Comparison of ENCODE assay signal across 19 cellular contexts in the genomic region with DNA sequence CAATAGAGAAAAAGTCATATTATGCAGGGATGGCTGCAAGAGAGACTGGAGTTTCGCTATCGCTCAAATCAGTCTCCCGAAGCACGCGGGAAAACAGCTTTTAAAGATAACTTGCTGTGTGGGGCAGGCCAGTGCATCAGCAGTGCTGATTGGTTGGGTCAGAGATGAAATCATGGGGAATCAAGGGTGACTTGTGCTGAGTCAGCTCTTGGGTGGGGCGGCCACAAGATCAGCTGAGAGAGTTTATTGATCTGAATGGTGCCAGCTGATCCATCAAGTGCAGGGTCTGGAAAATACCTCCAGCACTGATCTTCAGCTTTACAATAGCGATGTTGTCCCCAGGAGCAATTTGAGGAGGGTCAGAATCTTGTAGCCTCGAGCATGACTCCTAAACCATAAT.
"Had no signal": no experiment of that assay in that cellular context is flagged by ENCODE, and none has a peak within 500 bp of the region (broad histone marks: within the 10 kb centered on the region; RNA-seq: fewer than 3 reads in every experiment).

No MANE protein-coding gene starts in this region.

- H3K4me3 ChIP-seq: dorsolateral prefrontal cortex, heart right ventricle, lung, right atrium auricular region, stomach, thoracic aorta, transverse colon had no signal

- H3K27me3 ChIP-seq: right atrium auricular region, stomach, transverse colon had no signal

- FAIRE-seq: small intestine had no signal

- ATAC-seq: heart right ventricle; left colon; left ventricle myocardium superior; naive thymus-derived CD4-positive, alpha-beta T cell had no signal

- DNase-seq: cortex of kidney; dorsolateral prefrontal cortex; effector CD8-positive, alpha-beta T cell; foreskin melanocyte; heart right ventricle; immature natural killer cell; left colon; left ventricle myocardium superior; mesendoderm; naive thymus-derived CD4-positive, alpha-beta T cell; small intestine; stimulated activated CD4-positive, alpha-beta T cell treated with anti-CD3 and anti-CD28 coated beads, Interleukin-12 subunit alpha, Interleukin-12 subunit beta, amount 100 ng/mL, for 4 hours; stimulated activated naive CD4-positive, alpha-beta T cell; stomach; substantia nigra; transverse colon had no signal

- H3K4me1 ChIP-seq: heart right ventricle, right atrium auricular region, stomach, transverse colon had no signal

- H3K36me3 ChIP-seq: heart right ventricle, right atrium auricular region, stomach, thoracic aorta, transverse colon had no signal

- H3K9me3 ChIP-seq: heart right ventricle, right atrium auricular region, stomach, thoracic aorta, transverse colon had no signal

- H3K27ac ChIP-seq: dorsolateral prefrontal cortex, heart right ventricle, right atrium auricular region, stomach, thoracic aorta, transverse colon had no signal
